In genomic region chr2:15832849-15833680, GRCh38 we compare ENCODE assay signal across 28 cellular contexts.
"Had no signal": no experiment of that assay in that cellular context is flagged by ENCODE, and none has a peak within 500 bp of the region (broad histone marks: within the 10 kb centered on the region; RNA-seq: fewer than 3 reads in every experiment).

No MANE protein-coding gene starts in this region.

- H3K4me3 Mint-ChIP-seq: mesothelial cell of epicardium; naive B cell; natural killer cell; nephron progenitor cell; stimulated activated naive B cell treated with anti-CD40 and anti-IgM and Interleukin-4, amounts not matched to agents 10 μg/mL and 1 μg/mL and 100 μg/mL, for 72 hours had no signal

- H3K27ac ChIP-seq: left ventricle myocardium inferior, ovary, prostate gland, skin epidermis, stomach, testis, thyroid gland, transverse colon, upper lobe of left lung had no signal

- H3K27ac Mint-ChIP-seq: mesothelial cell of epicardium; naive B cell; natural killer cell; nephron progenitor cell; stimulated activated naive B cell treated with anti-CD40 and anti-IgM and Interleukin-4, amounts not matched to agents 10 μg/mL and 1 μg/mL and 100 μg/mL, for 72 hours had no signal

- H3K36me3 ChIP-seq: left ventricle myocardium inferior, ovary, prostate gland, stomach, thyroid gland, transverse colon, upper lobe of left lung had no signal

- H3K4me1 ChIP-seq: left ventricle myocardium inferior, prostate gland, stomach, testis, thyroid gland, transverse colon, upper lobe of left lung had no signal

- FAIRE-seq: kidney, urothelium cell line had no signal

- ATAC-seq: left colon; natural killer cell; right cardiac atrium; sciatic nerve; stimulated activated naive B cell treated with anti-CD40 and anti-IgM and Interleukin-4, amounts not matched to agents 10 μg/mL and 1 μg/mL and 100 μg/mL, for 72 hours; stimulated activated naive CD8-positive, alpha-beta T cell treated with anti-CD3 and anti-CD28 coated beads, Interleukin-15, Interleukin-2, amounts not matched to agents 100 U/mL and 50 U/mL, for 24 hours had no signal

- DNase-seq: hippocampal formation; kidney; left colon; left ventricle myocardium inferior; mesendoderm; naive B cell; natural killer cell; nephron progenitor cell; ovary; retina; right cardiac atrium; stimulated activated CD4-positive, alpha-beta T cell treated with anti-CD3 and anti-CD28 coated beads, Interleukin-12 subunit alpha, Interleukin-12 subunit beta, amount 100 ng/mL, for 4 hours; stimulated activated CD4-positive, alpha-beta T cell treated with anti-CD3 and anti-CD28 coated beads, Interleukin-15, amount 100 ng/mL, for 24 hours; stimulated activated CD4-positive, alpha-beta T cell treated with anti-CD3 and anti-CD28 coated beads, Interleukin-2, amount 100 ng/mL, for 24 hours; stimulated activated CD4-positive, alpha-beta T cell treated with anti-CD3 and anti-CD28 coated beads, Interleukin-4, amount 100 ng/mL, for 1 hour; stimulated activated naive B cell treated with anti-CD40 and anti-IgM and Interleukin-4, amounts not matched to agents 10 μg/mL and 1 μg/mL and 100 μg/mL, for 72 hours; stimulated activated naive CD8-positive, alpha-beta T cell treated with anti-CD3 and anti-CD28 coated beads, Interleukin-15, Interleukin-2, amounts not matched to agents 100 U/mL and 50 U/mL, for 24 hours; stomach; testis; thyroid gland; transverse colon; upper lobe of left lung had no signal

- H3K4me3 ChIP-seq: left ventricle myocardium inferior, lung, ovary, prostate gland, skin epidermis, stomach, testis, thyroid gland, transverse colon, upper lobe of left lung had no signal

- H3K27me3 Mint-ChIP-seq: stimulated activated naive B cell treated with anti-CD40 and anti-IgM and Interleukin-4, amounts not matched to agents 10 μg/mL and 1 μg/mL and 100 μg/mL, for 72 hours had no signal

- H3K4me1 Mint-ChIP-seq: mesothelial cell of epicardium; naive B cell; natural killer cell; stimulated activated naive B cell treated with anti-CD40 and anti-IgM and Interleukin-4, amounts not matched to agents 10 μg/mL and 1 μg/mL and 100 μg/mL, for 72 hours had no signal

- H3K36me3 Mint-ChIP-seq: natural killer cell; stimulated activated naive B cell treated with anti-CD40 and anti-IgM and Interleukin-4, amounts not matched to agents 10 μg/mL and 1 μg/mL and 100 μg/mL, for 72 hours had no signal

- H3K9me3 Mint-ChIP-seq: natural killer cell had no signal

- H3K27me3 ChIP-seq: ovary, stomach, testis, thyroid gland, transverse colon, upper lobe of left lung had no signal

- H3K9me3 ChIP-seq: ovary, prostate gland, testis, thyroid gland, transverse colon, upper lobe of left lung had no signal
